In genomic region chr15:93063292-93063671, GRCh38 we compare ENCODE assay signal across 1 cellular context.
TF ChIP-seq lines count a peak whose summit lies in the region.

No MANE protein-coding gene starts in this region.

TF ChIP-seq in H1, 55 proteins besides CTCF, POLR2A, EP300 and RAD21:
- TF ChIP-seq TCF12 (IDR thresholded peaks at IDR 0.05; ENCODE audit: low read depth, low read length), result 0 out of 2 replicates have a peak, but pooled peaks have one; percentile 51
- no peak for TF ChIP-seq SUZ12 (IDR thresholded peaks at IDR 0.05; ENCODE audit: low read length)
- TF ChIP-seq TEAD4 (IDR thresholded peaks at IDR 0.05; ENCODE audit: low read depth, low read length), result 0 out of 2 replicates have a peak, but pooled peaks have one; percentile 28
TF ChIP-seq in H1: peak in this region for 2.
